In genomic region chr4:25069014-25069413, GRCh38 we compare ENCODE assay signal across 1 cellular context.
TF ChIP-seq lines count a peak whose summit lies in the region.

No MANE protein-coding gene starts in this region.

TF ChIP-seq in HepG2, 621 proteins besides CTCF, POLR2A, EP300 and RAD21 (continued from another document):
- TF ChIP-seq MLXIP (CRISPR knock-in tag; IDR thresholded peaks at IDR 0.05; ENCODE audit: borderline replicate concordance) (no peak), GTF3A (CRISPR knock-in tag; conservative IDR thresholded peaks at IDR 0.05) (no peak), ATF7-NPFF (CRISPR knock-in tag; IDR thresholded peaks at IDR 0.05; ENCODE audit: low read depth) (no peak), FOXA3 (CRISPR knock-in tag; IDR thresholded peaks at IDR 0.05) (peak; percentile 73), FOSL2 (CRISPR knock-in tag; IDR thresholded peaks at IDR 0.05) (peak; percentile 90), HHEX (CRISPR knock-in tag; IDR thresholded peaks at IDR 0.05) (no peak), SRY (CRISPR knock-in tag; IDR thresholded peaks at IDR 0.05) (no peak), ARNT2 (CRISPR knock-in tag; IDR thresholded peaks at IDR 0.05; ENCODE audit: low read depth) (no peak), RFX5 (IDR thresholded peaks at IDR 0.05; ENCODE audit: low read depth, low read length) (no peak), SIN3B (IDR thresholded peaks at IDR 0.05; ENCODE audit: low read length) (no peak), SP140L (CRISPR knock-in tag; IDR thresholded peaks at IDR 0.05; ENCODE audit: borderline replicate concordance) (no peak), IKZF1 (IDR thresholded peaks at IDR 0.05) (no peak), ZNF512B (CRISPR knock-in tag; IDR thresholded peaks at IDR 0.05; ENCODE audit: borderline replicate concordance) (no peak), NKX3-1 (CRISPR knock-in tag; IDR thresholded peaks at IDR 0.05) (no peak), ZNF784 (CRISPR knock-in tag; IDR thresholded peaks at IDR 0.05; ENCODE audit: borderline replicate concordance) (no peak), HDAC2 (CRISPR knock-in tag; IDR thresholded peaks at IDR 0.05) (0 out of 2 replicates have a peak, but pooled peaks have one; percentile 26), ZFP36L1 (CRISPR knock-in tag; IDR thresholded peaks at IDR 0.05) (no peak), YEATS4 (CRISPR knock-in tag; IDR thresholded peaks at IDR 0.05; ENCODE audit: borderline replicate concordance) (no peak), XRCC5 (optimal IDR thresholded peaks at IDR 0.05; ENCODE audit: low read length) (no peak), ARID5B (CRISPR knock-in tag; IDR thresholded peaks at IDR 0.05) (peak; percentile 77), ZIK1 (CRISPR knock-in tag; IDR thresholded peaks at IDR 0.05; ENCODE audit: borderline replicate concordance, low read depth) (no peak), ZSCAN9 (CRISPR knock-in tag; IDR thresholded peaks at IDR 0.05; ENCODE audit: borderline replicate concordance) (no peak), POGK (CRISPR knock-in tag; conservative IDR thresholded peaks at IDR 0.05) (no peak), ESRRA (CRISPR knock-in tag; IDR thresholded peaks at IDR 0.05; ENCODE audit: low read depth) (no peak), FOXP4 (CRISPR knock-in tag; IDR thresholded peaks at IDR 0.05) (0 out of 2 replicates have a peak, but pooled peaks have one; percentile 34), BRF2 (CRISPR knock-in tag; IDR thresholded peaks at IDR 0.05) (no peak), SOX6 (IDR thresholded peaks at IDR 0.05) (no peak), SOX6 (CRISPR knock-in tag; IDR thresholded peaks at IDR 0.05) (peak; percentile 79), TRIM22 (IDR thresholded peaks at IDR 0.05) (no peak), HNF4G (IDR thresholded peaks at IDR 0.05; ENCODE audit: borderline replicate concordance, low read depth, low read length) (no peak), HNF4G (CRISPR knock-in tag; IDR thresholded peaks at IDR 0.05; ENCODE audit: borderline replicate concordance, low read depth) (no peak), NR2F1 (CRISPR knock-in tag; IDR thresholded peaks at IDR 0.05) (peak; percentile 41 to 62; a peak in 2 of 4 replicates), FLYWCH1 (CRISPR knock-in tag; IDR thresholded peaks at IDR 0.05) (no peak), ZNF614 (CRISPR knock-in tag; IDR thresholded peaks at IDR 0.05; ENCODE audit: borderline replicate concordance) (no peak), MBD4 (IDR thresholded peaks at IDR 0.05; ENCODE audit: borderline replicate concordance, low read length) (no peak), ZNF740 (CRISPR knock-in tag; IDR thresholded peaks at IDR 0.05) (no peak), SOX5 (CRISPR knock-in tag; IDR thresholded peaks at IDR 0.05; ENCODE audit: borderline replicate concordance) (peak; percentile 77), ZNF260 (CRISPR knock-in tag; IDR thresholded peaks at IDR 0.05; ENCODE audit: borderline replicate concordance, low read depth) (no peak), ZNF598 (CRISPR knock-in tag; IDR thresholded peaks at IDR 0.05; ENCODE audit: borderline replicate concordance) (no peak), RFXAP (CRISPR knock-in tag; IDR thresholded peaks at IDR 0.05; ENCODE audit: borderline replicate concordance) (no peak), FOXA1 (IDR thresholded peaks at IDR 0.05) (0 out of 2 replicates have a peak, but pooled peaks have one; percentile 35), FOXA1 (CRISPR knock-in tag; IDR thresholded peaks at IDR 0.05) (peak; percentile 76), NCOA2 (CRISPR knock-in tag; IDR thresholded peaks at IDR 0.05) (peak; percentile 43; the same call in 1 of the 2 replicates)
